6 cellular contexts compared by ENCODE assay signal in the genomic region with DNA sequence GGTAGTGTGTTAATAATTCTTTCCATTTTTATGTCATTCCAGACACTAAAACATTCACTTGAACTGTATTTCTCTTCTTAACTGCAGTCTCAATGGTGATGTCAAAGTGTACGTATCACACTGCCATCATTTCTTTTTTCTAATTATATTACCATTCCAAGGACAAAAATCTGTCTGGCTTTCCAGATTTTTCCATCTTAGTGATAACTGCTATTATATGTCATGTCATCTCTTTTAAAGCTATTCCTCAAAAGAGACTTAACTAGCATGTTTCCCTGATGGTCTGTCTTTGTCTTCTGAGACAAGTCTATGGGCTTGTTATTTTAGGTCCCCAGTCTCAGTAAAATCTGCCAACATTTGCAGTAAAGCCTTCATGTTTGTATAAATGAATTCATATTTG.
"Had no signal": no experiment of that assay in that cellular context is flagged by ENCODE, and none has a peak within 500 bp of the region (broad histone marks: within the 10 kb centered on the region; RNA-seq: fewer than 3 reads in every experiment).

No MANE protein-coding gene starts in this region.

- H3K36me3 Mint-ChIP-seq: IgD-negative memory B cell had no signal

- H3K27me3 Mint-ChIP-seq: IgD-negative memory B cell had no signal

- H3K4me3 ChIP-seq: K562 had no signal

- H3K4me3 Mint-ChIP-seq: IgD-negative memory B cell had no signal

- H3K27ac ChIP-seq: HL-60 had no signal

- H3K4me1 Mint-ChIP-seq: IgD-negative memory B cell had no signal

- DNase-seq: IMR-90, KBM-7, KG1 had no signal

- H3K27ac Mint-ChIP-seq: IgD-negative memory B cell had no signal
